25 cellular contexts compared by ENCODE assay signal in genomic region chr6:53539561-53539960, GRCh38.
"Had no signal": no experiment of that assay in that cellular context is flagged by ENCODE, and none has a peak within 500 bp of the region (broad histone marks: within the 10 kb centered on the region; RNA-seq: fewer than 3 reads in every experiment).

No MANE protein-coding gene starts in this region.

- H3K36me3 ChIP-seq: adrenal gland, ascending aorta, brain microvascular endothelial cell, left lung, thoracic aorta, upper lobe of right lung had no signal

- H3K27ac ChIP-seq: adrenal gland, ascending aorta, brain microvascular endothelial cell, hepatocyte, left lung, thoracic aorta, upper lobe of right lung had no signal

- H3K4me2 ChIP-seq: hepatocyte, smooth muscle cell had no signal

- H3K4me3 ChIP-seq: adrenal gland, ascending aorta, hepatocyte, left lung, lung, smooth muscle cell, thoracic aorta, upper lobe of right lung had no signal

- H3K27me3 ChIP-seq: adrenal gland, ascending aorta, brain microvascular endothelial cell, hepatocyte, upper lobe of right lung had no signal

- H3K9me3 ChIP-seq: adrenal gland, ascending aorta, left lung, thoracic aorta, upper lobe of right lung had no signal

- DNase-seq: activated CD4-positive, alpha-beta T cell treated with anti-CD3 and anti-CD28 coated beads, Interleukin-2, amount 50 U/mL, for 1 hour; activated CD8-positive, alpha-beta T cell treated with anti-CD3 and anti-CD28 coated beads, Interleukin-2, amount 10 ng/mL, durations not matched to agents 7 days and 5 days; brain microvascular endothelial cell; caudate nucleus; dermis blood vessel endothelial cell; effector CD8-positive, alpha-beta T cell; foreskin melanocyte; glutamatergic neuron; immature natural killer cell; kidney glomerular epithelial cell; left lung; naive thymus-derived CD4-positive, alpha-beta T cell; occipital lobe; posterior cingulate gyrus; stimulated activated CD4-positive, alpha-beta T cell treated with anti-CD3 and anti-CD28 coated beads, Interleukin-15, amount 100 ng/mL, for 24 hours; stimulated activated naive B cell treated with anti-CD40 and anti-IgM and Interleukin-4, amounts not matched to agents 10 μg/mL and 1 μg/mL and 100 μg/mL, for 72 hours; upper lobe of right lung had no signal

- ATAC-seq: activated CD4-positive, CD25-positive, alpha-beta regulatory T cell treated with anti-CD3 and anti-CD28 coated beads, Interleukin-2, amount 50 U/mL, for 24 hours; activated CD8-positive, alpha-beta T cell treated with anti-CD3 and anti-CD28 coated beads, Interleukin-2, amount 10 ng/mL, durations not matched to agents 7 days and 5 days; left lung; naive thymus-derived CD4-positive, alpha-beta T cell; sciatic nerve; stimulated activated naive B cell treated with anti-CD40 and anti-IgM and Interleukin-4, amounts not matched to agents 10 μg/mL and 1 μg/mL and 100 μg/mL, for 72 hours; upper lobe of right lung had no signal
